Comparison of ENCODE assay signal across 1 cellular context in the genomic region with DNA sequence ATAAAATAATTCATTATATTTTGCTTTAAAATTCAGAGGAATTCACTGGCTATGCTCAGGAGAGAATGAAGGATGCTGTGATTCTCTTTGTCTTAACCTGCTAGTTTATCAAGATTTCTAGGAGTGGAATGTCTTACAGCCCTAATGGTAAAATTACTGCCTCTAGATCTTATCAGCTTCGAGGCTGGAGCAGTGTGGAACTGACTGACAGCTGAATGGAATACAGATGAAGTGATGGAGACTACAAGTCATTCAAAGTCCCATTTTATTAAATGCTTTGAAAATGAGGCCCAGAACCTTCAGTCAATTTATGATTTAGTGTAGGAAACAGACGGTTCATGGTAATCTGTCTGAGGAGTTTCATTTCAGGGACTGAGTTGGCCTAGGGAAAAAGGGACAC.
A peak's percentile ranks its signal among the peaks of the same experiment; 100 is the strongest.
TF ChIP-seq lines count a peak whose summit lies in the region.

No MANE protein-coding gene starts in this region.

TF ChIP-seq in SK-N-SH, 30 proteins besides CTCF, POLR2A, EP300 and RAD21 (continued from another document):
- no peak for TF ChIP-seq REST (IDR thresholded peaks at IDR 0.05; ENCODE audit: low read depth, low read length)
- peak; percentile 37; the same call in 1 of the 2 replicates for TF ChIP-seq GATA2 (CRISPR knock-in tag; IDR thresholded peaks at IDR 0.05)
- TF ChIP-seq GABPA (IDR thresholded peaks at IDR 0.05; ENCODE audit: low read depth): no peak
- TF ChIP-seq TEAD4 (IDR thresholded peaks at IDR 0.05; ENCODE audit: borderline replicate concordance, insufficient read depth): no peak
- TF ChIP-seq TCF12 (IDR thresholded peaks at IDR 0.05): peak; percentile 22; the same call in 1 of the 2 replicates
- TF ChIP-seq JUND (IDR thresholded peaks at IDR 0.05): peak; percentile 44
- TF ChIP-seq SIN3A (IDR thresholded peaks at IDR 0.05; ENCODE audit: borderline replicate concordance, low read depth, low read length): peak; percentile 50; the same call in 1 of the 2 replicates
